ENCODE assay signal across 15 cellular contexts in genomic region chr19:38812004-38812840, GRCh38. TPM values are rescaled to one million over a fixed set of nuclear protein-coding genes. Genes with fewer than 3 reads are reported as not detected.
DNase-seq lines count a peak whose midpoint lies in the region; ATAC-seq and TF ChIP-seq lines count a peak whose summit lies in the region.
"Had no signal": no experiment of that assay in that cellular context is flagged by ENCODE, and none has a peak within 500 bp of the region (broad histone marks: within the 10 kb centered on the region; RNA-seq: fewer than 3 reads in every experiment).

No MANE protein-coding gene starts in this region.

- no peak for ATAC-seq in activated CD8-positive, alpha-beta T cell treated with anti-CD3 and anti-CD28 coated beads for 36 hours
- ATAC-seq: CD8-positive, alpha-beta T cell; stimulated activated naive CD8-positive, alpha-beta T cell treated with anti-CD3 and anti-CD28 coated beads, Interleukin-15, amount 100 ng/mL, for 72 hours had no signal

- peaks cover 8% of the 10 kb centered on the region for H3K36me3 Mint-ChIP-seq in progenitor cell of endocrine pancreas (ENCODE audit: insufficient read depth)
- H3K36me3 Mint-ChIP-seq in activated CD8-positive, alpha-beta T cell treated with anti-CD3 and anti-CD28 coated beads for 36 hours (ENCODE audit: low read depth) = peaks cover 9% of the 10 kb centered on the region

- H3K4me3 ChIP-seq in colonic mucosa = peak overlapping the region; percentile 72

- POLR2A ChIA-PET in activated CD8-positive, alpha-beta T cell treated with anti-CD3 and anti-CD28 coated beads for 36 hours (lab: Charles Lee) = no interaction called here

- H3K27ac ChIP-seq in colonic mucosa = peak overlapping the region; percentile 93

- H3K27ac Mint-ChIP-seq in progenitor cell of endocrine pancreas = peak overlapping the region; percentile 24
- H3K27ac Mint-ChIP-seq in activated CD8-positive, alpha-beta T cell treated with anti-CD3 and anti-CD28 coated beads for 36 hours = no peak overlapping the region
- H3K27ac Mint-ChIP-seq: activated naive CD4-positive, alpha-beta T cell treated with anti-CD3 and anti-CD28 coated beads, Interleukin-2, amount 50 U/mL, for 24 hours; CD8-positive, alpha-beta T cell had no signal

- DNase-seq in colonic mucosa (no peak), progenitor cell of endocrine pancreas (ENCODE audit: low spot score, unreplicated experiment) (no peak), NCI-H1092 (lab: John Stamatoyannopoulos, UW) (no peak)
- no peak for DNase-seq in activated CD8-positive, alpha-beta T cell treated with anti-CD3 and anti-CD28 coated beads for 36 hours
- DNase-seq: CD8-positive, alpha-beta T cell; central memory CD4-positive, alpha-beta T cell; Kasumi-1; NCI-H187; NCI-H82; Right ventricle myocardium superior; stimulated activated CD4-positive, alpha-beta T cell treated with anti-CD3 and anti-CD28 coated beads, Interleukin-4, amount 100 ng/mL, for 4 hours; stimulated activated naive CD8-positive, alpha-beta T cell treated with anti-CD3 and anti-CD28 coated beads, Interleukin-15, amount 100 ng/mL, for 72 hours had no signal

- H3K9me3 Mint-ChIP-seq in progenitor cell of endocrine pancreas (ENCODE audit: low read depth) = no peaks in the 10 kb centered on the region
- no peaks in the 10 kb centered on the region for H3K9me3 Mint-ChIP-seq in activated CD8-positive, alpha-beta T cell treated with anti-CD3 and anti-CD28 coated beads for 36 hours
- H3K9me3 Mint-ChIP-seq: activated naive CD4-positive, alpha-beta T cell treated with anti-CD3 and anti-CD28 coated beads, Interleukin-2, amount 50 U/mL, for 24 hours; CD8-positive, alpha-beta T cell; stimulated activated naive CD8-positive, alpha-beta T cell treated with anti-CD3 and anti-CD28 coated beads, Interleukin-15, amount 100 ng/mL, for 72 hours had no signal

- H3K4me1 Mint-ChIP-seq in progenitor cell of endocrine pancreas (ENCODE audit: low read depth) = peaks cover 11% of the 10 kb centered on the region
- H3K4me1 Mint-ChIP-seq in activated CD8-positive, alpha-beta T cell treated with anti-CD3 and anti-CD28 coated beads for 36 hours (ENCODE audit: low read depth) = no peaks in the 10 kb centered on the region
- H3K4me1 Mint-ChIP-seq: activated naive CD4-positive, alpha-beta T cell treated with anti-CD3 and anti-CD28 coated beads, Interleukin-2, amount 50 U/mL, for 24 hours; stimulated activated naive CD8-positive, alpha-beta T cell treated with anti-CD3 and anti-CD28 coated beads, Interleukin-15, amount 100 ng/mL, for 72 hours had no signal

- no peaks in the 10 kb centered on the region for H3K27me3 ChIP-seq in colonic mucosa

- no peak for TF ChIP-seq CTCF in colonic mucosa (IDR thresholded peaks at IDR 0.05)
- TF ChIP-seq CTCF in progenitor cell of endocrine pancreas (IDR thresholded peaks at IDR 0.05; ENCODE audit: unreplicated experiment) = no peak
- TF ChIP-seq CTCF in activated CD8-positive, alpha-beta T cell treated with anti-CD3 and anti-CD28 coated beads for 36 hours (IDR thresholded peaks at IDR 0.05) = no peak

- intact Hi-C loops in colonic mucosa (cut with DNase I) = loop anchor here (5.0 kb wide), 1 partner anchor 35 kb away; the partner anchor contains the start of gene HNRNPL
- intact Hi-C loops in activated CD8-positive, alpha-beta T cell treated with anti-CD3 and anti-CD28 coated beads for 36 hours (cut with micrococcal nuclease) = no loop called here

- peaks cover 8% of the 10 kb centered on the region for H3K4me1 ChIP-seq in colonic mucosa

- peak overlapping the region; percentile 77 to 94 for H3K9ac ChIP-seq in colonic mucosa (ENCODE audit: low read depth in 2 of 2, low read length in 2 of 2)

- peaks cover 6% of the 10 kb centered on the region for H3K36me3 ChIP-seq in colonic mucosa

- H3K27me3 Mint-ChIP-seq in progenitor cell of endocrine pancreas = no peaks in the 10 kb centered on the region
- no peaks in the 10 kb centered on the region for H3K27me3 Mint-ChIP-seq in activated CD8-positive, alpha-beta T cell treated with anti-CD3 and anti-CD28 coated beads for 36 hours
- H3K27me3 Mint-ChIP-seq: activated naive CD4-positive, alpha-beta T cell treated with anti-CD3 and anti-CD28 coated beads, Interleukin-2, amount 50 U/mL, for 24 hours; stimulated activated naive CD8-positive, alpha-beta T cell treated with anti-CD3 and anti-CD28 coated beads, Interleukin-15, amount 100 ng/mL, for 72 hours had no signal

- no peaks in the 10 kb centered on the region for H3K9me3 ChIP-seq in colonic mucosa

- H3K4me3 Mint-ChIP-seq in progenitor cell of endocrine pancreas (ENCODE audit: low read depth) = no peak overlapping the region
- no peak overlapping the region for H3K4me3 Mint-ChIP-seq in activated CD8-positive, alpha-beta T cell treated with anti-CD3 and anti-CD28 coated beads for 36 hours
- H3K4me3 Mint-ChIP-seq: activated naive CD4-positive, alpha-beta T cell treated with anti-CD3 and anti-CD28 coated beads, Interleukin-2, amount 50 U/mL, for 24 hours; CD8-positive, alpha-beta T cell; stimulated activated naive CD8-positive, alpha-beta T cell treated with anti-CD3 and anti-CD28 coated beads, Interleukin-15, amount 100 ng/mL, for 72 hours had no signal

- CTCF ChIA-PET in activated CD8-positive, alpha-beta T cell treated with anti-CD3 and anti-CD28 coated beads for 36 hours (lab: Charles Lee) = interaction anchor here (0.7 to 0.9 kb wide), 2 partner anchors 11 to 52 kb away, joined by 3 read pairs; no protein-coding TSS in a partner anchor

RNA-seq across cellular contexts. Expression of gene LGALS4, which starts 0.5 kb away (rescaled TPM):
- total RNA-seq in colonic mucosa (1,000 to 10,000 TPM; 6,357 to 8,309 TPM), progenitor cell of endocrine pancreas (2.7 and 3.7 TPM in 2 replicates)
- total RNA-seq in activated CD8-positive, alpha-beta T cell treated with anti-CD3 and anti-CD28 coated beads for 36 hours = under 1 TPM; 0.29 to 0.72 TPM
- total RNA-seq: epithelial cell of proximal tubule, renal cortical epithelial cell had no signal

RNA-seq across cellular contexts. Expression of gene ECH1, which starts 19.4 kb away (rescaled TPM):
- 100 to 1,000 TPM; 264 to 335 TPM for total RNA-seq in colonic mucosa
- 86.9 and 93.5 TPM in 2 replicates for total RNA-seq in progenitor cell of endocrine pancreas
- 100 to 1,000 TPM; 125 to 128 TPM for total RNA-seq in activated CD8-positive, alpha-beta T cell treated with anti-CD3 and anti-CD28 coated beads for 36 hours

RNA-seq across cellular contexts. Expression of gene LGALS7B, which starts 23.2 kb away (rescaled TPM):
- total RNA-seq in colonic mucosa (not detected), progenitor cell of endocrine pancreas (not detected in 2 replicates)
- not detected for total RNA-seq in activated CD8-positive, alpha-beta T cell treated with anti-CD3 and anti-CD28 coated beads for 36 hours
- total RNA-seq: CD8-positive, alpha-beta T cell; renal cortical epithelial cell; Right ventricle myocardium superior had no signal

RNA-seq across cellular contexts. Expression of gene HNRNPL, which starts 37.6 kb away (rescaled TPM):
- 100 to 1,000 TPM; 305 to 418 TPM for total RNA-seq in colonic mucosa
- 444 and 461 TPM in 2 replicates for total RNA-seq in progenitor cell of endocrine pancreas
- total RNA-seq in activated CD8-positive, alpha-beta T cell treated with anti-CD3 and anti-CD28 coated beads for 36 hours = 100 to 1,000 TPM; 747 to 761 TPM

RNA-seq across cellular contexts. Expression of gene LGALS7, which starts 38.9 kb away (rescaled TPM):
- total RNA-seq in colonic mucosa (not detected), progenitor cell of endocrine pancreas (0.91 TPM in 1 of 2 replicates, not detected in the other)
- total RNA-seq in activated CD8-positive, alpha-beta T cell treated with anti-CD3 and anti-CD28 coated beads for 36 hours = not detected
- total RNA-seq: CD8-positive, alpha-beta T cell; epithelial cell of proximal tubule; renal cortical epithelial cell; Right ventricle myocardium superior had no signal

Comparison
In these comparisons a context has a peak if more than half of its experiments do, and no peak if none do; other contexts are left out.
1. RNA of gene LGALS4, which starts 0.5 kb away (total RNA-seq): 6,357 to 8,309 TPM in colonic mucosa; 2.7 to 3.7 TPM in progenitor cell of endocrine pancreas and 0.29 to 0.72 TPM in activated CD8-positive, alpha-beta T cell treated with anti-CD3 and anti-CD28 coated beads for 36 hours; every median in the first group is over 1,000 times any median in the second.